36 cellular contexts compared by ENCODE assay signal in genomic region chr5:51099173-51099853, GRCh38.
"Had no signal": no experiment of that assay in that cellular context is flagged by ENCODE, and none has a peak within 500 bp of the region (broad histone marks: within the 10 kb centered on the region; RNA-seq: fewer than 3 reads in every experiment).

No MANE protein-coding gene starts in this region.

- H3K36me3 ChIP-seq: adrenal gland, brain microvascular endothelial cell, cardiac muscle cell had no signal

- H3K9me3 ChIP-seq: adrenal gland, body of pancreas had no signal

- DNase-seq: activated B cell treated with CpG ODN at 0.5 μM for 24 hours; activated CD4-positive, alpha-beta memory T cell treated with anti-CD3 and anti-CD28 coated beads for 36 hours; activated CD4-positive, alpha-beta T cell treated with anti-CD3 and anti-CD28 coated beads for 4 hours; activated CD4-positive, alpha-beta T cell treated with anti-CD3 and anti-CD28 coated beads, Interleukin-2, amount 10 ng/mL, durations not matched to agents 24 days and 14 days; activated CD4-positive, alpha-beta T cell treated with anti-CD3 and anti-CD28 coated beads, Interleukin-2, amount 50 U/mL, for 1 hour; activated CD4-positive, alpha-beta T cell treated with anti-CD3 and anti-CD28 coated beads, Interleukin-2, amount 50 U/mL, for 4 hours; activated CD4-positive, CD25-positive, alpha-beta regulatory T cell treated with anti-CD3 and anti-CD28 coated beads, Interleukin-2, amount 50 U/mL, for 72 hours; activated CD8-positive, alpha-beta memory T cell treated with anti-CD3 and anti-CD28 coated beads, Interleukin-2, amount 50 U/mL, for 4 hours; activated CD8-positive, alpha-beta T cell treated with anti-CD3 and anti-CD28 coated beads for 36 hours; activated effector memory CD4-positive, alpha-beta T cell treated with anti-CD3 and anti-CD28 coated beads, Interleukin-2, amount 50 U/mL, for 16 hours; activated gamma-delta T cell treated with Interleukin-2 at 50 U/mL for 16 hours; activated naive CD4-positive, alpha-beta T cell; activated naive CD4-positive, alpha-beta T cell treated with anti-CD3 and anti-CD28 coated beads for 36 hours; activated naive CD4-positive, alpha-beta T cell treated with anti-CD3 and anti-CD28 coated beads, Interleukin-2, amount 50 U/mL, for 16 hours; activated naive CD8-positive, alpha-beta T cell treated with anti-CD3 and anti-CD28 coated beads for 36 hours; activated T-cell treated with anti-CD3 and anti-CD28 coated beads for 4 hours; activated T-cell treated with anti-CD3 and anti-CD28 coated beads, Interleukin-2, amount 50 U/mL, for 1 hour; activated T-cell treated with anti-CD3 and anti-CD28 coated beads, Interleukin-2, amount 50 U/mL, for 4 hours; activated T-cell treated with anti-CD3 and anti-CD28 coated beads, Interleukin-2, amount 50 U/mL, for 72 hours; adrenal gland; amniotic stem cell; aorta; body of pancreas; brain microvascular endothelial cell; caudate nucleus; cerebellar nuclear complex; T-helper 1 cell; T-helper 2 cell; T-helper 9 cell had no signal

- H3K4me3 ChIP-seq: adrenal gland, body of pancreas, cardiac muscle cell had no signal

- ATAC-seq: activated CD8-positive, alpha-beta T cell treated with anti-CD3 and anti-CD28 coated beads for 36 hours; activated naive CD4-positive, alpha-beta T cell treated with anti-CD3 and anti-CD28 coated beads, Interleukin-2, amount 50 U/mL, for 72 hours; activated T-cell treated with anti-CD3 and anti-CD28 coated beads, Interleukin-2, amount 50 U/mL, for 4 hours; activated T-cell treated with anti-CD3 and anti-CD28 coated beads, Interleukin-2, amount 50 U/mL, for 72 hours; activated T-helper 17 cell treated with anti-CD3 and anti-CD28 coated beads, Interleukin-2, amount 50 U/mL, for 72 hours; body of pancreas had no signal

- H3K27ac ChIP-seq: adrenal gland, body of pancreas, brain microvascular endothelial cell, cardiac muscle cell, VCaP had no signal

- H3K4me1 ChIP-seq: adrenal gland, body of pancreas had no signal

- H3K27me3 ChIP-seq: adrenal gland, body of pancreas, brain microvascular endothelial cell, cardiac muscle cell had no signal

- FAIRE-seq: astrocyte, bronchial epithelial cell, TTC549 had no signal
